23 cellular contexts compared by ENCODE assay signal in genomic region chr14:104600805-104601204, GRCh38. TPM values are rescaled to one million over a fixed set of nuclear protein-coding genes. Genes with fewer than 3 reads are reported as not detected.
A peak's percentile ranks its signal among the peaks of the same experiment; 100 is the strongest.
DNase-seq lines count a peak whose midpoint lies in the region; ATAC-seq and TF ChIP-seq lines count a peak whose summit lies in the region.
"Had no signal": no experiment of that assay in that cellular context is flagged by ENCODE, and none has a peak within 500 bp of the region (broad histone marks: within the 10 kb centered on the region; RNA-seq: fewer than 3 reads in every experiment).

No MANE protein-coding gene starts in this region.

- H3K4me1 Mint-ChIP-seq in brain: peaks cover 85% of the 10 kb centered on the region

- no peak overlapping the region for H3K4me2 ChIP-seq in SK-N-SH
- H3K4me2 ChIP-seq: GM23338 had no signal

- H3K4me1 ChIP-seq in SK-N-SH (ENCODE audit: control insufficient read depth in 1 of 2, insufficient read depth in 2 of 2, low read depth in 1 of 2, low read length in 1 of 2): peaks cover 0 to 83% of the 10 kb centered on the region in 2 experiments; a peak in 2 of 4 replicates
- peaks cover 0 to 15% of the 10 kb centered on the region in 2 donors for H3K4me1 ChIP-seq in right atrium auricular region

- POLR2A ChIA-PET in SK-N-SH (lab: Yijun Ruan, JAX): no interaction called here

- no peaks in the 10 kb centered on the region for H4K20me1 ChIP-seq in SK-N-SH (ENCODE audit: insufficient read depth)

- WGBS in SK-N-SH (ENCODE audit: low lambda C conversion rate): 65% methylated on average over 4 of the region's 8 CpGs

- no peaks in the 10 kb centered on the region for H3K9me2 ChIP-seq in SK-N-SH

- intact Hi-C loops in cardiac septum (cut with DNase I) (no loop called here), posterior vena cava (cut with DNase I) (no loop called here)

- no peak for TF ChIP-seq CTCF in SK-N-SH (IDR thresholded peaks at IDR 0.05)
- no peak for TF ChIP-seq CTCF in right atrium auricular region (IDR thresholded peaks at IDR 0.05)
- TF ChIP-seq CTCF in brain (conservative IDR thresholded peaks at IDR 0.05): no peak

- H3K36me3 Mint-ChIP-seq in brain: no peaks in the 10 kb centered on the region
- H3K36me3 Mint-ChIP-seq: CD4-positive, CD25-positive, alpha-beta regulatory T cell had no signal

- H3K27ac ChIP-seq in SK-N-SH (ENCODE audit: low read depth in 2 of 2, low read length in 1 of 2) (peak overlapping the region in 1 of 2 experiments; percentile 90; a peak in 2 of 4 replicates), right atrium auricular region (no peak overlapping the region)
- H3K27ac ChIP-seq: 22Rv1 had no signal

- H2AFZ ChIP-seq in SK-N-SH (ENCODE audit: low read depth): no peak overlapping the region
- H2AFZ ChIP-seq: GM23338 had no signal

- no peaks in the 10 kb centered on the region for H3F3A ChIP-seq in SK-N-SH (replicated peaks; ENCODE audit: insufficient read depth)

- H3K36me3 ChIP-seq in SK-N-SH (replicated peaks in 1 of 2; ENCODE audit: control insufficient read depth in 1 of 2, insufficient read depth in 2 of 2, low read length in 1 of 2): no peaks in the 10 kb centered on the region
- no peaks in the 10 kb centered on the region for H3K36me3 ChIP-seq in right atrium auricular region
- H3K36me3 ChIP-seq: BE2C had no signal

- no peak for ATAC-seq in SK-N-SH treated with all-trans-retinoic acid at 6 μM for 48 hours
- ATAC-seq: GM23338, K562 had no signal

- H3K79me2 ChIP-seq in SK-N-SH (ENCODE audit: insufficient read depth): no peaks in the 10 kb centered on the region

- H3K4me3 ChIP-seq in SK-N-SH (ENCODE audit: low read depth in 2 of 2, low read length in 1 of 2): no peak overlapping the region
- H3K4me3 ChIP-seq in right atrium auricular region: no peak overlapping the region
- H3K4me3 ChIP-seq: GM23338, K562 had no signal

- H3K9ac ChIP-seq in SK-N-SH: no peak overlapping the region

- TF ChIP-seq RAD21 in SK-N-SH (IDR thresholded peaks at IDR 0.05; ENCODE audit: low read length): no peak

- H3K9me3 ChIP-seq in SK-N-SH (no peaks in the 10 kb centered on the region), right atrium auricular region (no peaks in the 10 kb centered on the region)
- H3K9me3 ChIP-seq: BE2C had no signal

- CTCF ChIA-PET in SK-N-SH (lab: Yijun Ruan, JAX): interaction anchor here (1.1 to 2.2 kb wide), 4 partner anchors 22 to 39 kb away, joined by 3 to 12 read pairs (median 4); no protein-coding TSS in a partner anchor

- H3K9me3 Mint-ChIP-seq in brain: peaks cover 0 to 3% (median 0%) of the 10 kb centered on the region in 5 experiments
- H3K9me3 Mint-ChIP-seq: GM23338 had no signal

- H3K27me3 Mint-ChIP-seq in brain: peaks cover 10% of the 10 kb centered on the region

- H3K27me3 ChIP-seq in SK-N-SH (ENCODE audit: insufficient read depth): no peaks in the 10 kb centered on the region
- no peaks in the 10 kb centered on the region for H3K27me3 ChIP-seq in right atrium auricular region
- H3K27me3 ChIP-seq: BE2C had no signal

- TF ChIP-seq EP300 in SK-N-SH (IDR thresholded peaks at IDR 0.05; ENCODE audit: borderline replicate concordance in 1 of 2, low read depth in 1 of 2, low read length in 1 of 2): no peak

- peak; percentile 21 for DNase-seq in SK-N-SH
- peak; percentile 70 for DNase-seq in cardiac septum (ENCODE audit: low spot score)
- DNase-seq in right atrium auricular region (ENCODE audit: low spot score): no peak
- peak; percentile 62 for DNase-seq in posterior vena cava (ENCODE audit: low spot score)
- no peak for DNase-seq in NCI-H2029 (lab: John Stamatoyannopoulos, UW)
- no peak for DNase-seq in NCI-H2196 (lab: John Stamatoyannopoulos, UW; ENCODE audit: unreplicated experiment)
- DNase-seq: CD4-positive, CD25-positive, alpha-beta regulatory T cell; DMS153; HCEC 1CT; Kasumi-1; NCI-H1436; NCI-H187; NCI-H524 treated with DMSO at 0.1 percent for 48 hours; NK-92 treated with Interleukin-12 subunit alpha and Interleukin-12 subunit beta, amount 100 ng/mL, for 24 hours; PC-3 had no signal

- H3K4me3 Mint-ChIP-seq in brain: peak overlapping the region in 3 of 5 experiments; percentile 36 to 58 (median 58)
- H3K4me3 Mint-ChIP-seq: CD4-positive, CD25-positive, alpha-beta regulatory T cell; GM23338 had no signal

- peak overlapping the region; percentile 40 to 89 (median 75) for H3K27ac Mint-ChIP-seq in brain
- H3K27ac Mint-ChIP-seq: CD4-positive, CD25-positive, alpha-beta regulatory T cell; GM23338 had no signal

TF ChIP-seq in SK-N-SH, 30 proteins besides CTCF, POLR2A, EP300 and RAD21 (continues in another document):
- TF ChIP-seq GATA2 (CRISPR knock-in tag; IDR thresholded peaks at IDR 0.05) (no peak), YY1 (IDR thresholded peaks at IDR 0.05; ENCODE audit: low read depth) (no peak), FOSL2 (IDR thresholded peaks at IDR 0.05; ENCODE audit: borderline replicate concordance, low read depth) (no peak), MXI1 (IDR thresholded peaks at IDR 0.05; ENCODE audit: low read depth, low read length) (no peak), SIN3A (IDR thresholded peaks at IDR 0.05; ENCODE audit: borderline replicate concordance, low read depth, low read length) (no peak), FOXJ3 (CRISPR knock-in tag; IDR thresholded peaks at IDR 0.05) (no peak), SMC3 (IDR thresholded peaks at IDR 0.05; ENCODE audit: low read depth, low read length) (no peak), TAF1 (IDR thresholded peaks at IDR 0.05; ENCODE audit: borderline replicate concordance, low read depth, low read length) (no peak), NRF1 (IDR thresholded peaks at IDR 0.05; ENCODE audit: low read depth, low read length) (no peak), NFIC (IDR thresholded peaks at IDR 0.05; ENCODE audit: borderline replicate concordance) (no peak), GABPA (IDR thresholded peaks at IDR 0.05; ENCODE audit: low read depth) (no peak)
- TF ChIP-seq, protein P1, sequence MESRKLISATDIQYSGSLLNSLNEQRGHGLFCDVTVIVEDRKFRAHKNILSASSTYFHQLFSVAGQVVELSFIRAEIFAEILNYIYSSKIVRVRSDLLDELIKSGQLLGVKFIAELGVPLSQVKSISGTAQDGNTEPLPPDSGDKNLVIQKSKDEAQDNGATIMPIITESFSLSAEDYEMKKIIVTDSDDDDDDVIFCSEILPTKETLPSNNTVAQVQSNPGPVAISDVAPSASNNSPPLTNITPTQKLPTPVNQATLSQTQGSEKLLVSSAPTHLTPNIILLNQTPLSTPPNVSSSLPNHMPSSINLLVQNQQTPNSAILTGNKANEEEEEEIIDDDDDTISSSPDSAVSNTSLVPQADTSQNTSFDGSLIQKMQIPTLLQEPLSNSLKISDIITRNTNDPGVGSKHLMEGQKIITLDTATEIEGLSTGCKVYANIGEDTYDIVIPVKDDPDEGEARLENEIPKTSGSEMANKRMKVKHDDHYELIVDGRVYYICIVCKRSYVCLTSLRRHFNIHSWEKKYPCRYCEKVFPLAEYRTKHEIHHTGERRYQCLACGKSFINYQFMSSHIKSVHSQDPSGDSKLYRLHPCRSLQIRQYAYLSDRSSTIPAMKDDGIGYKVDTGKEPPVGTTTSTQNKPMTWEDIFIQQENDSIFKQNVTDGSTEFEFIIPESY (IDR thresholded peaks at IDR 0.05; ENCODE audit: borderline replicate concordance, low read depth): no peak

TF ChIP-seq in SK-N-SH treated with all-trans-retinoic acid at 6 μM for 48 hours, 23 proteins besides CTCF, POLR2A, EP300 and RAD21 (continues in another document):
- TF ChIP-seq TCF4 (CRISPR knock-in tag; IDR thresholded peaks at IDR 0.05; ENCODE audit: borderline replicate concordance): no peak
- no peak for TF ChIP-seq RARB (CRISPR knock-in tag; IDR thresholded peaks at IDR 0.05)
- no peak for TF ChIP-seq PPARA (CRISPR knock-in tag; IDR thresholded peaks at IDR 0.05; ENCODE audit: borderline replicate concordance)
- TF ChIP-seq ZNF565 (CRISPR knock-in tag; conservative IDR thresholded peaks at IDR 0.05; ENCODE audit: low read depth): no peak
- no peak for TF ChIP-seq ZC3H10 (CRISPR knock-in tag; IDR thresholded peaks at IDR 0.05)
- TF ChIP-seq ZNF70 (CRISPR knock-in tag; IDR thresholded peaks at IDR 0.05): no peak
- TF ChIP-seq TOX (CRISPR knock-in tag; IDR thresholded peaks at IDR 0.05; ENCODE audit: borderline replicate concordance): no peak
- no peak for TF ChIP-seq SNAI2 (CRISPR knock-in tag; IDR thresholded peaks at IDR 0.05)
- TF ChIP-seq, protein P2, sequence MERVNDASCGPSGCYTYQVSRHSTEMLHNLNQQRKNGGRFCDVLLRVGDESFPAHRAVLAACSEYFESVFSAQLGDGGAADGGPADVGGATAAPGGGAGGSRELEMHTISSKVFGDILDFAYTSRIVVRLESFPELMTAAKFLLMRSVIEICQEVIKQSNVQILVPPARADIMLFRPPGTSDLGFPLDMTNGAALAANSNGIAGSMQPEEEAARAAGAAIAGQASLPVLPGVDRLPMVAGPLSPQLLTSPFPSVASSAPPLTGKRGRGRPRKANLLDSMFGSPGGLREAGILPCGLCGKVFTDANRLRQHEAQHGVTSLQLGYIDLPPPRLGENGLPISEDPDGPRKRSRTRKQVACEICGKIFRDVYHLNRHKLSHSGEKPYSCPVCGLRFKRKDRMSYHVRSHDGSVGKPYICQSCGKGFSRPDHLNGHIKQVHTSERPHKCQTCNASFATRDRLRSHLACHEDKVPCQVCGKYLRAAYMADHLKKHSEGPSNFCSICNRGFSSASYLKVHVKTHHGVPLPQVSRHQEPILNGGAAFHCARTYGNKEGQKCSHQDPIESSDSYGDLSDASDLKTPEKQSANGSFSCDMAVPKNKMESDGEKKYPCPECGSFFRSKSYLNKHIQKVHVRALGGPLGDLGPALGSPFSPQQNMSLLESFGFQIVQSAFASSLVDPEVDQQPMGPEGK (CRISPR knock-in tag; IDR thresholded peaks at IDR 0.05; ENCODE audit: borderline replicate concordance): no peak
- TF ChIP-seq BACH2 (CRISPR knock-in tag; IDR thresholded peaks at IDR 0.05; ENCODE audit: borderline replicate concordance): no peak
- no peak for TF ChIP-seq ESRRG (CRISPR knock-in tag; IDR thresholded peaks at IDR 0.05)
- TF ChIP-seq OSR1 (CRISPR knock-in tag; IDR thresholded peaks at IDR 0.05): no peak

RNA-seq across cellular contexts. Expression of gene TMEM179, which starts 3.8 kb away (rescaled TPM):
- polyA plus RNA-seq in SK-N-SH (2012; rRNA removed) (1.1 and 1.7 TPM in 2 replicates), brain (ENCODE audit: insufficient read depth, low read depth, low replicate concordance) (69.2 TPM)
- 1.5 and 1.8 TPM in 2 replicates for polyA plus RNA-seq in SK-N-SH (2012; cell fraction: cytosol; rRNA removed)
- 1.7 and 2.9 TPM in 2 replicates for polyA plus RNA-seq in SK-N-SH (2012; cell fraction: nucleus; rRNA removed)
- total RNA-seq in cardiac septum (0.89 TPM), right atrium auricular region (1 to 10 TPM in 1 of 2 donors, under 1 TPM in 1; 0.52 to 2.2 TPM), posterior vena cava (under 1 TPM in 1 of 2 donors, not detected in 1; 0.38 TPM)
- total RNA-seq: CD4-positive, CD25-positive, alpha-beta regulatory T cell; K562; PC-3 had no signal
- polyA plus RNA-seq: CD4-positive, CD25-positive, alpha-beta regulatory T cell; K562 had no signal

RNA-seq across cellular contexts. Expression of gene C14orf180, which starts 21.2 kb away (rescaled TPM):
- 0.05 TPM in 1 of 2 replicates, not detected in the other for polyA plus RNA-seq in SK-N-SH (2012; rRNA removed)
- polyA plus RNA-seq in SK-N-SH (2012; cell fraction: cytosol; rRNA removed): 0.01 TPM in 1 of 2 replicates, not detected in the other
- polyA plus RNA-seq in SK-N-SH (2012; cell fraction: nucleus; rRNA removed): 0.04 and 0.06 TPM in 2 replicates
- 67.8 TPM for total RNA-seq in cardiac septum
- 100 to 1,000 TPM in 1 of 2 donors, 10 to 100 TPM in 1; 59.5 to 135 TPM for total RNA-seq in right atrium auricular region
- not detected for polyA plus RNA-seq in brain (ENCODE audit: insufficient read depth, low read depth, low replicate concordance)
- 1 to 10 TPM; 1.4 to 5.9 TPM for total RNA-seq in posterior vena cava
- total RNA-seq: CD4-positive, CD25-positive, alpha-beta regulatory T cell; GM23338; K562; M059J; PC-3; SK-MEL-5 had no signal
- polyA plus RNA-seq: CD4-positive, CD25-positive, alpha-beta regulatory T cell; GM23338; K562 had no signal

Comparison
In these comparisons a context has a peak if more than half of its experiments do, and no peak if none do; other contexts are left out.
1. DNase-seq: peak in SK-N-SH (single experiment), cardiac septum (single experiment) and posterior vena cava (single experiment); none in right atrium auricular region (single experiment), NCI-H2029 (single experiment) and NCI-H2196 (single experiment).
2. RNA of gene C14orf180, which starts 21.2 kb away (total RNA-seq): 59.5 to 135 TPM in right atrium auricular region and 67.8 TPM in cardiac septum (single experiment); 1.4 to 5.9 TPM in posterior vena cava; every median in the first group is over 4 times any median in the second.